In genomic region chr11:47916361-47916841, GRCh38 we compare ENCODE assay signal across 10 cellular contexts.
DNase-seq lines count a peak whose midpoint lies in the region; ATAC-seq and TF ChIP-seq lines count a peak whose summit lies in the region.
"Had no signal": no experiment of that assay in that cellular context is flagged by ENCODE, and none has a peak within 500 bp of the region (broad histone marks: within the 10 kb centered on the region; RNA-seq: fewer than 3 reads in every experiment).

No MANE protein-coding gene starts in this region.

- no peaks in the 10 kb centered on the region for H3K79me1 ChIP-seq in H9 (ENCODE audit: insufficient read depth, low read depth, low read length, poor library complexity, severe bottlenecking)

- H3K9me2 ChIP-seq in hepatocyte (replicated peaks; ENCODE audit: insufficient read depth): no peaks in the 10 kb centered on the region

- no peaks in the 10 kb centered on the region for H3K23me2 ChIP-seq in H9 (ENCODE audit: insufficient read length, low read depth, low read length, poor library complexity, severe bottlenecking)

- H2BK120ac ChIP-seq in H9 (ENCODE audit: low read depth, low read length, poor library complexity, severe bottlenecking): no peak overlapping the region

- H2AFZ ChIP-seq in H9 (ENCODE audit: low read length) (peak overlapping the region; percentile 71), hepatocyte (peak overlapping the region; percentile 54), smooth muscle cell (ENCODE audit: low read depth) (peak overlapping the region; percentile 26)

- no peaks in the 10 kb centered on the region; the same call in 1 of the 2 replicates for H3K4me1 ChIP-seq in H9 (ENCODE audit: insufficient read depth, low read length)
- peaks cover 31% of the 10 kb centered on the region for H3K4me1 ChIP-seq in adipocyte (ENCODE audit: control insufficient read depth, insufficient read depth, low read length)
- H3K4me1 ChIP-seq in hepatocyte (ENCODE audit: insufficient read depth): peaks cover 14% of the 10 kb centered on the region
- H3K4me1 ChIP-seq in smooth muscle cell (ENCODE audit: low read depth): peaks cover 7% of the 10 kb centered on the region

- ATAC-seq in HG02642 (IDR thresholded peaks at IDR 0.05; ENCODE audit: poor library complexity, unreplicated experiment): no peak
- ATAC-seq in GM18858 (IDR thresholded peaks at IDR 0.05; ENCODE audit: unreplicated experiment): no peak

- H3K14ac ChIP-seq in H9 (ENCODE audit: insufficient read depth, low read length): no peak overlapping the region

- H4K91ac ChIP-seq in H9 (ENCODE audit: insufficient read length, low read depth, low read length): no peak overlapping the region

- no peak overlapping the region for H4K5ac ChIP-seq in H9 (ENCODE audit: insufficient read length, low read depth, low read length)

- H3K36me3 ChIP-seq in adipocyte (ENCODE audit: control insufficient read depth, insufficient read depth, low read length, severe bottlenecking): no peaks in the 10 kb centered on the region
- H3K36me3 ChIP-seq in hepatocyte (replicated peaks; ENCODE audit: insufficient read depth, low read depth): no peaks in the 10 kb centered on the region
- H3K36me3 ChIP-seq in smooth muscle cell (ENCODE audit: low read depth): no peaks in the 10 kb centered on the region

- no peak overlapping the region for H2BK15ac ChIP-seq in H9 (ENCODE audit: low read depth, low read length)

- H3K9me3 ChIP-seq in H9 (ENCODE audit: control insufficient read depth, low read depth, low read length): no peaks in the 10 kb centered on the region
- no peaks in the 10 kb centered on the region for H3K9me3 ChIP-seq in adipocyte (ENCODE audit: control insufficient read depth, low read length)
- H3K9me3 ChIP-seq in hepatocyte (ENCODE audit: low read depth): no peaks in the 10 kb centered on the region
- H3K9me3 ChIP-seq in smooth muscle cell (replicated peaks; ENCODE audit: low read depth): no peaks in the 10 kb centered on the region

- H3K9ac ChIP-seq in H9 (ENCODE audit: extremely low read depth, insufficient read length, low read length) (no peak overlapping the region), adipocyte (ENCODE audit: low read length) (peak overlapping the region; percentile 33), smooth muscle cell (ENCODE audit: low read depth) (no peak overlapping the region)

- no peaks in the 10 kb centered on the region for H4K20me1 ChIP-seq in H9 (ENCODE audit: control insufficient read depth, insufficient read depth, insufficient read length)
- no peaks in the 10 kb centered on the region for H4K20me1 ChIP-seq in hepatocyte (ENCODE audit: insufficient read depth, poor library complexity, severe bottlenecking)
- no peaks in the 10 kb centered on the region for H4K20me1 ChIP-seq in smooth muscle cell (ENCODE audit: low read depth)

- WGBS in H9 (ENCODE audit: extremely low coverage, insufficient read length, low lambda C conversion rate): no CpG with 5 or more reads among the region's 9 CpGs
- 44% methylated on average over 9 of the region's 9 CpGs for WGBS in hepatocyte (ENCODE audit: low lambda C conversion rate, missing lambda C conversion rate)
- WGBS in smooth muscle cell (ENCODE audit: low lambda C conversion rate): 27% methylated on average over 9 of the region's 9 CpGs

- no peaks in the 10 kb centered on the region for H3K36me3 Mint-ChIP-seq in H9 (ENCODE audit: insufficient read depth in 1 of 3, low read depth in 3 of 3)

- DNase-seq in H9 (no peak), adipocyte (ENCODE audit: low read depth) (no peak), hepatocyte (ENCODE audit: low spot score) (peak; percentile 43), smooth muscle cell (lab: John Stamatoyannopoulos, UW; ENCODE audit: unreplicated experiment) (no peak), 8988T (no peak), GF-D8 (lab: John Stamatoyannopoulos, UW) (no peak)
- DNase-seq: EL had no signal

- no peaks in the 10 kb centered on the region for H3K9me3 Mint-ChIP-seq in H9
- H3K9me3 Mint-ChIP-seq: T-helper 1 cell treated with Interleukin-12 subunit alpha and Interleukin-12 subunit beta and Interleukin-4 antibody, amounts not matched to agents 30 μg/mL and 1 μg/mL, for 36 hours had no signal

- H3K23ac ChIP-seq in H9 (ENCODE audit: insufficient read length, low read depth, low read length): no peak overlapping the region

- TF ChIP-seq CTCF in H9 (conservative IDR thresholded peaks at IDR 0.05) (no peak), hepatocyte (IDR thresholded peaks at IDR 0.05; ENCODE audit: poor library complexity) (no peak), smooth muscle cell (IDR thresholded peaks at IDR 0.05; ENCODE audit: borderline replicate concordance, insufficient read depth, poor library complexity, severe bottlenecking) (no peak)

- H3K79me2 ChIP-seq in H9 (ENCODE audit: insufficient read depth, low read length) (no peaks in the 10 kb centered on the region), hepatocyte (no peaks in the 10 kb centered on the region), smooth muscle cell (ENCODE audit: low read depth) (no peaks in the 10 kb centered on the region)

- H3K27ac ChIP-seq in H9 (ENCODE audit: insufficient read length, low read depth, low read length): no peak overlapping the region
- peak overlapping the region; percentile 63 for H3K27ac ChIP-seq in hepatocyte
- H3K27ac ChIP-seq in smooth muscle cell (ENCODE audit: low read depth): no peak overlapping the region

- H2BK20ac ChIP-seq in H9 (ENCODE audit: low read depth, low read length, poor library complexity, severe bottlenecking): no peak overlapping the region

- H3K4me2 ChIP-seq in H9 (ENCODE audit: insufficient read depth, insufficient read length, low read length) (no peak overlapping the region), hepatocyte (peak overlapping the region; percentile 23), smooth muscle cell (no peak overlapping the region)

- H3K27me3 ChIP-seq in H9 (ENCODE audit: insufficient read depth, low read length): no peaks in the 10 kb centered on the region
- H3K27me3 ChIP-seq in adipocyte (replicated peaks; ENCODE audit: control insufficient read depth, insufficient read depth, low read length): no peaks in the 10 kb centered on the region
- H3K27me3 ChIP-seq in hepatocyte: no peaks in the 10 kb centered on the region
- no peaks in the 10 kb centered on the region for H3K27me3 ChIP-seq in smooth muscle cell (ENCODE audit: low read depth)

- H2BK12ac ChIP-seq in H9 (ENCODE audit: insufficient read length, low read depth, low read length): no peak overlapping the region

- no peak overlapping the region for H3K4me3 Mint-ChIP-seq in H9
- H3K4me3 Mint-ChIP-seq: T-helper 1 cell treated with Interleukin-12 subunit alpha and Interleukin-12 subunit beta and Interleukin-4 antibody, amounts not matched to agents 30 μg/mL and 1 μg/mL, for 36 hours had no signal

- no peak overlapping the region for H4K8ac ChIP-seq in H9 (replicated peaks; ENCODE audit: insufficient read length, low read depth, low read length)

- peak overlapping the region in 2 of 3 experiments; percentile 32; a peak in 2 of 7 replicates for H3K27ac Mint-ChIP-seq in H9
- H3K27ac Mint-ChIP-seq: T-helper 1 cell treated with Interleukin-12 subunit alpha and Interleukin-12 subunit beta and Interleukin-4 antibody, amounts not matched to agents 30 μg/mL and 1 μg/mL, for 36 hours had no signal

- H3K4ac ChIP-seq in H9 (ENCODE audit: low read depth, low read length): no peak overlapping the region

- peaks cover 27 to 34% of the 10 kb centered on the region in 2 experiments for H3K4me1 Mint-ChIP-seq in H9

- H2AK5ac ChIP-seq in H9 (ENCODE audit: insufficient read length, low read length): no peak overlapping the region

- H3K27me3 Mint-ChIP-seq in H9 (ENCODE audit: low read depth): no peaks in the 10 kb centered on the region; the same call in 1 of the 2 replicates

- no peak overlapping the region for H2BK5ac ChIP-seq in H9 (ENCODE audit: insufficient read length, low read length)

- no peak overlapping the region for H3K56ac ChIP-seq in H9 (ENCODE audit: insufficient read length, low read depth, low read length)

- peaks cover 19% of the 10 kb centered on the region for H3F3A ChIP-seq in smooth muscle cell (ENCODE audit: low read depth)

- H3T11ph ChIP-seq in H9 (ENCODE audit: low read length): no peak overlapping the region

- H3K18ac ChIP-seq in H9 (ENCODE audit: insufficient read length, low read depth, low read length): no peak overlapping the region

- no peak overlapping the region for H3K4me3 ChIP-seq in adipocyte (ENCODE audit: low read length)
- no peak overlapping the region for H3K4me3 ChIP-seq in hepatocyte
- H3K4me3 ChIP-seq in smooth muscle cell: no peak overlapping the region
